22 cellular contexts compared by ENCODE assay signal in genomic region chr14:69066396-69067171, GRCh38.
DNase-seq lines count a peak whose midpoint lies in the region; ATAC-seq lines count a peak whose summit lies in the region.
"Had no signal": no experiment of that assay in that cellular context is flagged by ENCODE, and none has a peak within 500 bp of the region (broad histone marks: within the 10 kb centered on the region; RNA-seq: fewer than 3 reads in every experiment).

No MANE protein-coding gene starts in this region.

- peaks cover 6% of the 10 kb centered on the region for H3K36me3 Mint-ChIP-seq in activated naive CD4-positive, alpha-beta T cell treated with anti-CD3 and anti-CD28 coated beads for 36 hours (ENCODE audit: low read depth)
- peaks cover 2% of the 10 kb centered on the region for H3K36me3 Mint-ChIP-seq in T-helper 17 cell (ENCODE audit: low read depth)
- H3K36me3 Mint-ChIP-seq in stimulated activated naive CD8-positive, alpha-beta T cell treated with anti-CD3 and anti-CD28 coated beads, Interleukin-15, Interleukin-2, amounts not matched to agents 100 ng/mL and 50 ng/mL, for 24 hours (ENCODE audit: low read depth), result peaks cover 29% of the 10 kb centered on the region

- H3K4me1 Mint-ChIP-seq in activated naive CD4-positive, alpha-beta T cell treated with anti-CD3 and anti-CD28 coated beads for 36 hours (ENCODE audit: low read depth), result peaks cover 13% of the 10 kb centered on the region
- H3K4me1 Mint-ChIP-seq in T-helper 17 cell, result peaks cover 5% of the 10 kb centered on the region
- peaks cover 30% of the 10 kb centered on the region for H3K4me1 Mint-ChIP-seq in stimulated activated naive CD8-positive, alpha-beta T cell treated with anti-CD3 and anti-CD28 coated beads, Interleukin-15, Interleukin-2, amounts not matched to agents 100 ng/mL and 50 ng/mL, for 24 hours (ENCODE audit: low read depth)

- no peak overlapping the region for H3K4me3 Mint-ChIP-seq in activated naive CD4-positive, alpha-beta T cell treated with anti-CD3 and anti-CD28 coated beads for 36 hours
- H3K4me3 Mint-ChIP-seq in T-helper 17 cell, result no peak overlapping the region
- H3K4me3 Mint-ChIP-seq in stimulated activated naive CD8-positive, alpha-beta T cell treated with anti-CD3 and anti-CD28 coated beads, Interleukin-15, Interleukin-2, amounts not matched to agents 100 ng/mL and 50 ng/mL, for 24 hours, result no peak overlapping the region

- no peaks in the 10 kb centered on the region for H3K27me3 Mint-ChIP-seq in activated naive CD4-positive, alpha-beta T cell treated with anti-CD3 and anti-CD28 coated beads for 36 hours (ENCODE audit: low read depth)
- no peaks in the 10 kb centered on the region for H3K27me3 Mint-ChIP-seq in T-helper 17 cell
- H3K27me3 Mint-ChIP-seq in stimulated activated naive CD8-positive, alpha-beta T cell treated with anti-CD3 and anti-CD28 coated beads, Interleukin-15, Interleukin-2, amounts not matched to agents 100 ng/mL and 50 ng/mL, for 24 hours, result no peaks in the 10 kb centered on the region

- CTCF ChIA-PET in activated naive CD4-positive, alpha-beta T cell treated with anti-CD3 and anti-CD28 coated beads for 36 hours (lab: Charles Lee), result interaction anchor here (1.1 to 1.2 kb wide), 2 partner anchors 24 to 151 kb away, joined by 3 read pairs; no protein-coding TSS in a partner anchor

- peak overlapping the region; percentile 25 for H3K27ac Mint-ChIP-seq in activated naive CD4-positive, alpha-beta T cell treated with anti-CD3 and anti-CD28 coated beads for 36 hours
- peak overlapping the region; percentile 49 for H3K27ac Mint-ChIP-seq in T-helper 17 cell
- H3K27ac Mint-ChIP-seq in stimulated activated naive CD8-positive, alpha-beta T cell treated with anti-CD3 and anti-CD28 coated beads, Interleukin-15, Interleukin-2, amounts not matched to agents 100 ng/mL and 50 ng/mL, for 24 hours, result peak overlapping the region; percentile 47

- H3K9me3 ChIP-seq in T-helper 17 cell (ENCODE audit: control insufficient read depth, low read length, poor library complexity, severe bottlenecking), result no peaks in the 10 kb centered on the region
- H3K9me3 ChIP-seq: A549, BLaER1, MG63, spleen, uterus had no signal

- no peaks in the 10 kb centered on the region for H3K9me3 Mint-ChIP-seq in activated naive CD4-positive, alpha-beta T cell treated with anti-CD3 and anti-CD28 coated beads for 36 hours
- no peaks in the 10 kb centered on the region for H3K9me3 Mint-ChIP-seq in stimulated activated naive CD8-positive, alpha-beta T cell treated with anti-CD3 and anti-CD28 coated beads, Interleukin-15, Interleukin-2, amounts not matched to agents 100 ng/mL and 50 ng/mL, for 24 hours

- intact Hi-C loops in activated naive CD4-positive, alpha-beta T cell treated with anti-CD3 and anti-CD28 coated beads for 36 hours (cut with micrococcal nuclease), result no loop called here

- ATAC-seq in GM18868 (IDR thresholded peaks at IDR 0.05; ENCODE audit: unreplicated experiment) (peak; percentile 63), T-helper 17 cell (no peak)
- ATAC-seq: A549, SK-N-SH treated with all-trans-retinoic acid at 6 μM for 48 hours had no signal

- DNase-seq in activated naive CD4-positive, alpha-beta T cell treated with anti-CD3 and anti-CD28 coated beads for 36 hours, result no peak
- no peak for DNase-seq in activated naive CD4-positive, alpha-beta T cell treated with Interleukin-2 at 50 U/mL for 16 hours
- DNase-seq in T-helper 17 cell (no peak), iPS-NIHi7 (ENCODE audit: extremely low spot score) (no peak), AML-193 (lab: John Stamatoyannopoulos, UW) (no peak), activated gamma-delta T cell treated with Interleukin-2 at 50 U/mL for 16 hours (no peak)
- DNase-seq: activated CD4-positive, CD25-positive, alpha-beta regulatory T cell; activated CD8-positive, alpha-beta memory T cell treated with anti-CD3 and anti-CD28 coated beads for 24 hours; anterior cingulate cortex; central memory CD4-positive, alpha-beta T cell; foreskin fibroblast; MG63; NCI-H526 treated with DMSO at 0.1 percent for 48 hours; nucleus accumbens; spleen; stimulated activated CD4-positive, alpha-beta T cell treated with anti-CD3 and anti-CD28 coated beads, Interleukin-4, amount 100 ng/mL, for 4 hours; uterus had no signal
